ENCODE assay signal across 6 cellular contexts in the genomic region with DNA sequence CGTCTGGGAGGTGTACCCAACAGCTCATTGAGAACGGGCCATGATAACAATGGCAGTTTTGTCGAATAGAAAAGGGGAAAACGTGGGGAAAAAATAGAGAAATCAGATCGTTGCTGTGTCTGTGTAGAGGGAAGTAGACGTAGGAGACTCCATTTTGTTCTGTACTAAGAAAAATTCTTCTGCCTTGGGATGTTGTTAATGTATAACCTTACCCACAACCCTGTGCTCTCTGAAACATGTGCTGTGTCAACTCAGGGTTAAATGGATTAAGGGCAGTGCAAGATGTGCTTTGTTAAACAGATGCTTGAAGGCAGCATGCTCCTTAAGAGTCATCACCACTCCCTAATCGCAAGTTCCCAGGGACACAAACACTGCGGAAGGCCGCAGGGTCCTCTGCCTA. TPM values are rescaled to one million over a fixed set of nuclear protein-coding genes. Genes with fewer than 3 reads are reported as not detected.
DNase-seq lines count a peak whose midpoint lies in the region; ATAC-seq, FAIRE-seq and TF ChIP-seq lines count a peak whose summit lies in the region.
"Not testable (repeated sequence)": the region's sequence is repeated elsewhere in the genome, so short reads cannot be mapped to it uniquely, and the experiment has no call there.

No MANE protein-coding gene starts in this region.

- POLR2A ChIA-PET in Caco-2 (lab: Charles Lee), result interaction anchor here (1.0 to 1.1 kb wide), 3 partner anchors 26 to 65 kb away, joined by 3 read pairs; a partner anchor contains a TSS
- POLR2A ChIA-PET in HepG2 (lab: Yijun Ruan, JAX), result not testable (repeated sequence)

- 90% methylated on average over 9 of the region's 9 CpGs for WGBS in hepatocyte (ENCODE audit: low lambda C conversion rate, missing lambda C conversion rate)
- 55% methylated on average over 9 of the region's 9 CpGs for WGBS in HepG2 (ENCODE audit: low lambda C conversion rate)

- not testable (repeated sequence) for H3K9ac ChIP-seq in HepG2 (ENCODE audit: insufficient read depth, low read depth, low read length)

- H3K4me1 ChIP-seq in Caco-2 (peaks cover 11% of the 10 kb centered on the region; the same call in 1 of the 2 replicates), HepG2 (ENCODE audit: insufficient read depth, low read length) (peaks cover 14% of the 10 kb centered on the region)
- H3K4me1 ChIP-seq in hepatocyte (ENCODE audit: insufficient read depth), result not testable (repeated sequence)

- H3K4me2 ChIP-seq in hepatocyte; HepG2 (ENCODE audit: low read depth, low read length): not testable (repeated sequence)

- H3K9me3 ChIP-seq in Caco-2; hepatocyte (ENCODE audit: low read depth); HepG2 (ENCODE audit: low read length): not testable (repeated sequence)

- not testable (repeated sequence) for H2AFZ ChIP-seq in hepatocyte; HepG2 (ENCODE audit: low read length)

- H4K20me1 ChIP-seq in hepatocyte (ENCODE audit: insufficient read depth, poor library complexity, severe bottlenecking); HepG2 (ENCODE audit: insufficient read depth, low read length): not testable (repeated sequence)

- intact Hi-C loops in Caco-2 (cut with micrococcal nuclease; ENCODE audit: unreplicated experiment), result loop anchor here (1.0 to 2.0 kb wide), 7 partner anchors 19 to 335 kb away; no protein-coding TSS in a partner anchor
- intact Hi-C loops in HepG2 (cut with micrococcal nuclease; ENCODE audit: unreplicated experiment), result loop anchor here (1.0 to 5.0 kb wide), 4 partner anchors 69 to 351 kb away; no protein-coding TSS in a partner anchor

- H3K36me3 Mint-ChIP-seq in Caco-2 (ENCODE audit: insufficient read depth, unreplicated experiment), result peaks cover 24% of the 10 kb centered on the region

- TF ChIP-seq POLR2A in HepG2 (IDR thresholded peaks at IDR 0.05; ENCODE audit: insufficient read depth in 1 of 2, low read depth in 2 of 2, low read length in 2 of 2), result not testable (repeated sequence)

- not testable (repeated sequence) for BruUV-seq in Caco-2 (replicated peaks; lab: Mats Ljungman, UMichigan); HepG2 (replicated peaks; lab: Mats Ljungman, UMichigan)

- H3K27ac ChIP-seq in hepatocyte, result peak overlapping the region; percentile 58
- not testable (repeated sequence) for H3K27ac ChIP-seq in HepG2 (ENCODE audit: extremely low read length, insufficient read depth, low read length)

- not testable (repeated sequence) for H3K27me3 ChIP-seq in Caco-2 (replicated peaks; ENCODE audit: control insufficient read depth, insufficient read depth, low read length); hepatocyte; HepG2 (ENCODE audit: control insufficient read depth in 1 of 2, insufficient read depth in 2 of 2, low read length in 2 of 2)

- DNase-seq in Caco-2 (peak in 1 of 2 experiments; percentile 25), NCI-H82 (lab: John Stamatoyannopoulos, UW) (peak; percentile 46), renal cortical epithelial cell (ENCODE audit: low read depth) (peak; percentile 55)
- DNase-seq in hepatocyte (ENCODE audit: low spot score); HepG2 (ENCODE audit: low spot score): not testable (repeated sequence)
- DNase-seq in stimulated activated CD8-positive, alpha-beta memory T cell treated with anti-CD3 and anti-CD28 coated beads, Interleukin-4, amount 100 ng/mL, for 48 hours, result peak; percentile 3

- not testable (repeated sequence) for H3K4me3 Mint-ChIP-seq in Caco-2 (ENCODE audit: unreplicated experiment)

- not testable (repeated sequence) for H3K79me2 ChIP-seq in hepatocyte; HepG2 (ENCODE audit: insufficient read depth, low read length)

- H3K4me1 Mint-ChIP-seq in Caco-2 (ENCODE audit: low read depth, unreplicated experiment), result peaks cover 13% of the 10 kb centered on the region

- H3K27ac Mint-ChIP-seq in Caco-2 (ENCODE audit: unreplicated experiment), result peak overlapping the region; percentile 46

- CTCF ChIA-PET in Caco-2 (lab: Charles Lee) (interaction anchor here (0.5 to 4.0 kb wide), 29 partner anchors 10 to 415 kb away, joined by 3 to 170 read pairs (median 6); a partner anchor contains a TSS), HepG2 (lab: Yijun Ruan, JAX; ENCODE audit: low intra/inter-chr PET ratio, low total read pairs) (interaction anchor here (1.2 to 3.2 kb wide), 4 partner anchors 70 to 350 kb away, joined by 3 to 38 read pairs (median 11); no protein-coding TSS in a partner anchor)

- H3K4me3 ChIP-seq in Caco-2 (ENCODE audit: low read depth, low read length); hepatocyte; HepG2 (replicated peaks in 1 of 3; ENCODE audit: insufficient read depth in 1 of 3, low read depth in 2 of 3, low read length in 3 of 3): not testable (repeated sequence)

- not testable (repeated sequence) for FAIRE-seq in HepG2 (lab: Jason Lieb, UNC)

- not testable (repeated sequence) for H3K36me3 ChIP-seq in Caco-2 (ENCODE audit: control insufficient read depth, insufficient read depth, low read length); hepatocyte (replicated peaks; ENCODE audit: insufficient read depth, low read depth); HepG2 (replicated peaks in 1 of 2; ENCODE audit: control insufficient read depth in 1 of 2, insufficient read depth in 2 of 2, low read length in 2 of 2)

- not testable (repeated sequence) for TF ChIP-seq RAD21 in HepG2 (CRISPR knock-in tag; IDR thresholded peaks at IDR 0.05)

- ATAC-seq in HepG2, result not testable (repeated sequence)

- in situ Hi-C loops in HepG2 (cut with HindIII; ENCODE audit: extremely low pct_ligation_motif_present, low pct_unique_long_range_greater_than_20kb), result loop anchor here (5.0 to 25.0 kb wide), 2 partner anchors 71 to 346 kb away; no protein-coding TSS in a partner anchor

- not testable (repeated sequence) for H3K9me2 ChIP-seq in hepatocyte (replicated peaks; ENCODE audit: insufficient read depth)

- not testable (repeated sequence) for H3K9me3 Mint-ChIP-seq in Caco-2 (ENCODE audit: unreplicated experiment)

- TF ChIP-seq CTCF in Caco-2 (IDR thresholded peaks at IDR 0.05; ENCODE audit: insufficient read depth in 1 of 2, low read depth in 1 of 2, low read length in 1 of 2, severe bottlenecking in 1 of 2, unreplicated experiment in 1 of 2); hepatocyte (IDR thresholded peaks at IDR 0.05; ENCODE audit: poor library complexity); HepG2 (CRISPR knock-in tag; IDR thresholded peaks at IDR 0.05): not testable (repeated sequence)

- H3K27me3 Mint-ChIP-seq in Caco-2 (ENCODE audit: insufficient read depth, unreplicated experiment), result not testable (repeated sequence)

- TF ChIP-seq EP300 in HepG2 (IDR thresholded peaks at IDR 0.05; ENCODE audit: low read depth in 2 of 2, low read length in 2 of 2); HepG2 (CRISPR knock-in tag; IDR thresholded peaks at IDR 0.05; ENCODE audit: borderline replicate concordance): not testable (repeated sequence)

RNA-seq across cellular contexts. Expression of a gene that starts 27.3 kb away (rescaled TPM):
- total RNA-seq in Caco-2 (2022) (351 and 362 TPM in 2 replicates), hepatocyte (7.5 and 8.5 TPM in 2 replicates), HepG2 (2016; rRNA removed; fragmentation: Illumina TruSeq; extraction: Trizol) (15.6 and 26.2 TPM in 2 replicates), renal cortical epithelial cell (8.0 and 9.3 TPM in 2 replicates)
- polyA plus RNA-seq in hepatocyte (20.1 and 24.3 TPM in 2 replicates), HepG2 (2011; rRNA removed) (41.2 and 44.8 TPM in 2 replicates)
- 27.4 and 27.8 TPM in 2 replicates for total RNA-seq in HepG2 (2016; cell fraction: cytosol; rRNA removed; fragmentation: Illumina TruSeq; extraction: Trizol; ENCODE audit: low read depth)
- 15.2 and 25.3 TPM in 2 replicates for total RNA-seq in HepG2 (2016; cell fraction: insoluble cytoplasmic fraction; rRNA removed; fragmentation: Illumina TruSeq; extraction: Trizol)
- 30.7 and 34.5 TPM in 2 replicates for total RNA-seq in HepG2 (2016; cell fraction: membrane; rRNA removed; fragmentation: Illumina TruSeq; extraction: Trizol)
- 44.8 and 54.3 TPM in 2 replicates for total RNA-seq in HepG2 (2016; cell fraction: nucleus; rRNA removed; fragmentation: Illumina TruSeq; extraction: Trizol)
- 19.6 and 22.7 TPM in 2 replicates for polyA plus RNA-seq in HepG2 (2011; cell fraction: cytosol; rRNA removed)
- 170 and 182 TPM in 2 replicates for polyA plus RNA-seq in HepG2 (2011; cell fraction: nucleus; rRNA removed)
- 32.8 and 56.1 TPM in 2 replicates for polyA plus RNA-seq in HepG2 (2012)
- polyA plus RNA-seq in HepG2 (2016; cell fraction: cytosol; fragmentation: Illumina TruSeq; extraction: Trizol; ENCODE audit: low read depth), result 24.3 and 28.6 TPM in 2 replicates
- polyA plus RNA-seq in HepG2 (2016; cell fraction: insoluble cytoplasmic fraction; fragmentation: Illumina TruSeq; extraction: Trizol; ENCODE audit: low read depth), result 32.2 and 33.6 TPM in 2 replicates
- polyA plus RNA-seq in HepG2 (2016; cell fraction: membrane; fragmentation: Illumina TruSeq; extraction: Trizol; ENCODE audit: low read depth), result 28.4 and 32.2 TPM in 2 replicates
- polyA plus RNA-seq in HepG2 (2016; cell fraction: nucleus; fragmentation: Illumina TruSeq; extraction: Trizol; ENCODE audit: insufficient read depth, low read depth), result 126 and 147 TPM in 2 replicates
- polyA minus RNA-seq in HepG2 (2011; rRNA and poly(A)+ RNA removed; ENCODE audit: low replicate concordance), result 34.4 and 149 TPM in 2 replicates
- polyA minus RNA-seq in HepG2 (2011; cell fraction: cytosol; rRNA and poly(A)+ RNA removed), result 6.9 and 12.8 TPM in 2 replicates
- 67.3 and 72.4 TPM in 2 replicates for polyA minus RNA-seq in HepG2 (2011; cell fraction: nucleus; rRNA and poly(A)+ RNA removed)
